Comparison of ENCODE assay signal across 14 cellular contexts in genomic region chr22:27903805-27904473, GRCh38. TPM values are rescaled to one million over a fixed set of nuclear protein-coding genes. Genes with fewer than 3 reads are reported as not detected.
DNase-seq lines count a peak whose midpoint lies in the region; ATAC-seq lines count a peak whose summit lies in the region.
"Had no signal": no experiment of that assay in that cellular context is flagged by ENCODE, and none has a peak within 500 bp of the region (broad histone marks: within the 10 kb centered on the region; RNA-seq: fewer than 3 reads in every experiment).

No MANE protein-coding gene starts in this region.

- peaks cover 45% of the 10 kb centered on the region for H3K4me1 Mint-ChIP-seq in activated CD8-positive, alpha-beta memory T cell treated with anti-CD3 and anti-CD28 coated beads, Interleukin-2, amount 10 ng/mL, durations not matched to agents 7 days and 5 days
- peaks cover 33% of the 10 kb centered on the region for H3K4me1 Mint-ChIP-seq in activated naive CD8-positive, alpha-beta T cell treated with anti-CD3 and anti-CD28 coated beads, Interleukin-2, amount 10 ng/mL, durations not matched to agents 7 days and 5 days
- peaks cover 44% of the 10 kb centered on the region for H3K4me1 Mint-ChIP-seq in stimulated activated memory B cell treated with anti-CD40 and anti-IgM and Interleukin-4, amounts not matched to agents 10 μg/mL and 1 μg/mL and 100 μg/mL, for 72 hours

- H3K9me3 Mint-ChIP-seq in activated CD8-positive, alpha-beta memory T cell treated with anti-CD3 and anti-CD28 coated beads, Interleukin-2, amount 10 ng/mL, durations not matched to agents 7 days and 5 days (ENCODE audit: low read depth) = no peaks in the 10 kb centered on the region
- H3K9me3 Mint-ChIP-seq in activated naive CD8-positive, alpha-beta T cell treated with anti-CD3 and anti-CD28 coated beads, Interleukin-2, amount 10 ng/mL, durations not matched to agents 7 days and 5 days = no peaks in the 10 kb centered on the region
- H3K9me3 Mint-ChIP-seq in stimulated activated memory B cell treated with anti-CD40 and anti-IgM and Interleukin-4, amounts not matched to agents 10 μg/mL and 1 μg/mL and 100 μg/mL, for 72 hours = no peaks in the 10 kb centered on the region

- DNase-seq in activated CD8-positive, alpha-beta memory T cell treated with anti-CD3 and anti-CD28 coated beads, Interleukin-2, amount 10 ng/mL, durations not matched to agents 7 days and 5 days = no peak
- DNase-seq in activated CD8-positive, alpha-beta memory T cell treated with anti-CD3 and anti-CD28 coated beads, Interleukin-2, amount 50 U/mL, for 48 hours = no peak
- DNase-seq in Jurkat, Clone E6-1 (ENCODE audit: low read depth, low spot score) = peak; percentile 80
- no peak for DNase-seq in activated naive CD8-positive, alpha-beta T cell treated with anti-CD3 and anti-CD28 coated beads, Interleukin-2, amount 10 ng/mL, durations not matched to agents 7 days and 5 days
- DNase-seq in RKO (ENCODE audit: low spot score) = no peak
- DNase-seq in iPS-NIHi7 (ENCODE audit: extremely low spot score) = no peak
- DNase-seq in NCI-H2196 treated with DMSO at 0.1 percent for 48 hours (lab: John Stamatoyannopoulos, UW; ENCODE audit: unreplicated experiment) = no peak
- DNase-seq: mucosa of descending colon, NCI-H1417, NCI-H446, T-helper 9 cell had no signal

- H3K4me3 ChIP-seq in Jurkat, Clone E6-1 (ENCODE audit: low read length) = no peak overlapping the region
- H3K4me3 ChIP-seq: breast epithelium, mucosa of descending colon had no signal

- ATAC-seq in activated CD8-positive, alpha-beta memory T cell treated with anti-CD3 and anti-CD28 coated beads, Interleukin-2, amount 10 ng/mL, durations not matched to agents 7 days and 5 days = peak; percentile 67
- ATAC-seq in activated naive CD8-positive, alpha-beta T cell treated with anti-CD3 and anti-CD28 coated beads, Interleukin-2, amount 10 ng/mL, durations not matched to agents 7 days and 5 days (ENCODE audit: low read depth) = peak; percentile 52
- no peak for ATAC-seq in stimulated activated memory B cell treated with anti-CD40 and anti-IgM and Interleukin-4, amounts not matched to agents 10 μg/mL and 1 μg/mL and 100 μg/mL, for 72 hours
- ATAC-seq: mucosa of descending colon had no signal

- H3K4me3 Mint-ChIP-seq in activated CD8-positive, alpha-beta memory T cell treated with anti-CD3 and anti-CD28 coated beads, Interleukin-2, amount 10 ng/mL, durations not matched to agents 7 days and 5 days = peak overlapping the region; percentile 6
- H3K4me3 Mint-ChIP-seq in activated naive CD8-positive, alpha-beta T cell treated with anti-CD3 and anti-CD28 coated beads, Interleukin-2, amount 10 ng/mL, durations not matched to agents 7 days and 5 days = peak overlapping the region; percentile 33
- no peak overlapping the region for H3K4me3 Mint-ChIP-seq in stimulated activated memory B cell treated with anti-CD40 and anti-IgM and Interleukin-4, amounts not matched to agents 10 μg/mL and 1 μg/mL and 100 μg/mL, for 72 hours

- no peaks in the 10 kb centered on the region for H3K27me3 Mint-ChIP-seq in activated CD8-positive, alpha-beta memory T cell treated with anti-CD3 and anti-CD28 coated beads, Interleukin-2, amount 10 ng/mL, durations not matched to agents 7 days and 5 days
- H3K27me3 Mint-ChIP-seq in activated naive CD8-positive, alpha-beta T cell treated with anti-CD3 and anti-CD28 coated beads, Interleukin-2, amount 10 ng/mL, durations not matched to agents 7 days and 5 days = no peaks in the 10 kb centered on the region
- no peaks in the 10 kb centered on the region for H3K27me3 Mint-ChIP-seq in stimulated activated memory B cell treated with anti-CD40 and anti-IgM and Interleukin-4, amounts not matched to agents 10 μg/mL and 1 μg/mL and 100 μg/mL, for 72 hours
- H3K27me3 Mint-ChIP-seq: progenitor cell of endocrine pancreas had no signal

- POLR2A ChIA-PET in activated naive CD8-positive, alpha-beta T cell treated with anti-CD3 and anti-CD28 coated beads, Interleukin-2, amount 10 ng/mL, durations not matched to agents 7 days and 5 days (lab: Charles Lee) = no interaction called here

- CTCF ChIA-PET in activated CD8-positive, alpha-beta memory T cell treated with anti-CD3 and anti-CD28 coated beads, Interleukin-2, amount 10 ng/mL, durations not matched to agents 7 days and 5 days (lab: Charles Lee) = interaction anchor here (0.9 kb wide), 1 partner anchor 9 kb away, joined by 3 read pairs; no protein-coding TSS in a partner anchor

- peaks cover 48% of the 10 kb centered on the region for H3K36me3 Mint-ChIP-seq in activated CD8-positive, alpha-beta memory T cell treated with anti-CD3 and anti-CD28 coated beads, Interleukin-2, amount 10 ng/mL, durations not matched to agents 7 days and 5 days
- peaks cover 44% of the 10 kb centered on the region for H3K36me3 Mint-ChIP-seq in activated naive CD8-positive, alpha-beta T cell treated with anti-CD3 and anti-CD28 coated beads, Interleukin-2, amount 10 ng/mL, durations not matched to agents 7 days and 5 days
- peaks cover 65% of the 10 kb centered on the region for H3K36me3 Mint-ChIP-seq in stimulated activated memory B cell treated with anti-CD40 and anti-IgM and Interleukin-4, amounts not matched to agents 10 μg/mL and 1 μg/mL and 100 μg/mL, for 72 hours

- H3K27ac Mint-ChIP-seq in activated CD8-positive, alpha-beta memory T cell treated with anti-CD3 and anti-CD28 coated beads, Interleukin-2, amount 10 ng/mL, durations not matched to agents 7 days and 5 days = peak overlapping the region; percentile 54
- H3K27ac Mint-ChIP-seq in activated naive CD8-positive, alpha-beta T cell treated with anti-CD3 and anti-CD28 coated beads, Interleukin-2, amount 10 ng/mL, durations not matched to agents 7 days and 5 days = peak overlapping the region; percentile 52
- peak overlapping the region; percentile 12 for H3K27ac Mint-ChIP-seq in stimulated activated memory B cell treated with anti-CD40 and anti-IgM and Interleukin-4, amounts not matched to agents 10 μg/mL and 1 μg/mL and 100 μg/mL, for 72 hours
- H3K27ac Mint-ChIP-seq: progenitor cell of endocrine pancreas had no signal

RNA-seq across cellular contexts. Expression of gene PITPNB, which starts 15.1 kb away (rescaled TPM):
- total RNA-seq in activated CD8-positive, alpha-beta memory T cell treated with anti-CD3 and anti-CD28 coated beads, Interleukin-2, amount 10 ng/mL, durations not matched to agents 7 days and 5 days = 100 to 1,000 TPM in 1 of 2 experiments, 10 to 100 TPM in 1; 83.4 to 107 TPM
- polyA plus RNA-seq in Jurkat, Clone E6-1 (2012; ENCODE audit: insufficient read depth, insufficient read length) = 64.7 TPM
- 10 to 100 TPM; 73.3 to 78.4 TPM for total RNA-seq in activated naive CD8-positive, alpha-beta T cell treated with anti-CD3 and anti-CD28 coated beads, Interleukin-2, amount 10 ng/mL, durations not matched to agents 7 days and 5 days
